Comparison of ENCODE assay signal across 8 cellular contexts in genomic region chrX:119398587-119398973, GRCh38. TPM values are rescaled to one million over a fixed set of nuclear protein-coding genes. Genes with fewer than 3 reads are reported as not detected.
A peak's percentile ranks its signal among the peaks of the same experiment; 100 is the strongest.
DNase-seq lines count a peak whose midpoint lies in the region; ATAC-seq and TF ChIP-seq lines count a peak whose summit lies in the region.

No MANE protein-coding gene starts in this region.

- TF ChIP-seq CTCF in chondrocyte (IDR thresholded peaks at IDR 0.05) (no peak), GM13976 (IDR thresholded peaks at IDR 0.05; ENCODE audit: borderline replicate concordance, control extremely low read depth, extremely low read depth, insufficient read depth, missing control alignments) (no peak)

- H3K27ac ChIP-seq in HUES6 (ENCODE audit: low read depth, low read length) (no peak overlapping the region), muscle layer of colon (ENCODE audit: low read depth, low read length) (peak overlapping the region; percentile 80)

- in situ Hi-C loops in GM13976 (cut with MboI; ENCODE audit: low sequenced_read_pairs, unreplicated experiment) (no loop called here), KBM-7 (cut with MboI; ENCODE audit: low pct_unique_long_range_greater_than_20kb, low sequenced_read_pairs) (no loop called here)

- H3K4me3 Mint-ChIP-seq in chondrocyte (ENCODE audit: unreplicated experiment): peak overlapping the region; percentile 82

- H3K27ac Mint-ChIP-seq in chondrocyte (ENCODE audit: unreplicated experiment): peak overlapping the region; percentile 91

- H3K36me3 Mint-ChIP-seq in chondrocyte (ENCODE audit: low read depth): no peaks in the 10 kb centered on the region

- peaks cover 26% of the 10 kb centered on the region for H3K4me1 Mint-ChIP-seq in chondrocyte (ENCODE audit: low read depth)

- H3K9me3 Mint-ChIP-seq in chondrocyte (ENCODE audit: low read depth): peaks cover 3% of the 10 kb centered on the region

- H3K27me3 ChIP-seq in HUES6 (ENCODE audit: control insufficient read depth, insufficient read depth, low read length): peaks cover 14% of the 10 kb centered on the region
- peaks cover 3 to 4% of the 10 kb centered on the region in 2 donors for H3K27me3 ChIP-seq in muscle layer of colon (ENCODE audit: control insufficient read depth in 1 of 2, insufficient read depth in 2 of 2, low read length in 2 of 2)

- H3K36me3 ChIP-seq in HUES6 (ENCODE audit: control insufficient read depth, insufficient read depth, low read length): no peaks in the 10 kb centered on the region
- no peaks in the 10 kb centered on the region for H3K36me3 ChIP-seq in muscle layer of colon (ENCODE audit: insufficient read depth, low read length)

- no peaks in the 10 kb centered on the region for H3K27me3 Mint-ChIP-seq in chondrocyte (ENCODE audit: low read depth)

- DNase-seq in chondrocyte (ENCODE audit: low spot score): no peak
- no peak for DNase-seq in NCI-H446 (lab: John Stamatoyannopoulos, UW)
- no peak for DNase-seq in GM13976 (ENCODE audit: low spot score)
- no peak for DNase-seq in KBM-7
- no peak for DNase-seq in LoVo (ENCODE audit: low spot score)

- H3K4me3 ChIP-seq in HUES6 (ENCODE audit: low read depth, low read length) (peak overlapping the region; percentile 78), muscle layer of colon (ENCODE audit: low read depth in 1 of 2, low read length in 2 of 2) (peak overlapping the region in 1 of 2 donors; percentile 65)

- H3K4me1 ChIP-seq in HUES6 (ENCODE audit: control insufficient read depth, insufficient read depth, low read length): peaks cover 4% of the 10 kb centered on the region; the same call in 1 of the 2 replicates
- H3K4me1 ChIP-seq in muscle layer of colon (ENCODE audit: insufficient read depth, low read length): no peaks in the 10 kb centered on the region

- H3K9me3 ChIP-seq in HUES6 (ENCODE audit: control insufficient read depth, insufficient read depth, low read depth, low read length) (peaks cover 3% of the 10 kb centered on the region; the same call in 1 of the 2 replicates), muscle layer of colon (ENCODE audit: low read length) (no peaks in the 10 kb centered on the region)

- H3K9ac ChIP-seq in HUES6 (ENCODE audit: low read length): peak overlapping the region; percentile 79
- H3K9ac ChIP-seq in muscle layer of colon (ENCODE audit: low read length): peak overlapping the region; percentile 28

- ATAC-seq in GM18502 (IDR thresholded peaks at IDR 0.05; ENCODE audit: poor library complexity, unreplicated experiment): peak; percentile 21

RNA-seq across cellular contexts. Expression of gene SLC25A43, which starts 0.6 kb away (rescaled TPM):
- total RNA-seq in chondrocyte: 13.2 to 17.2 TPM (median 16.1 TPM) in 3 replicates
